In genomic region chr1:20402585-20403422, GRCh38 we compare ENCODE assay signal across 27 cellular contexts.
DNase-seq lines count a peak whose midpoint lies in the region; ATAC-seq and TF ChIP-seq lines count a peak whose summit lies in the region.
"Had no signal": no experiment of that assay in that cellular context is flagged by ENCODE, and none has a peak within 500 bp of the region (broad histone marks: within the 10 kb centered on the region; RNA-seq: fewer than 3 reads in every experiment).

No MANE protein-coding gene starts in this region.

- H3K27me3 ChIP-seq in vagina, result no peaks in the 10 kb centered on the region
- H3K27me3 ChIP-seq: breast epithelium, MG63, right atrium auricular region, uterus had no signal

- TF ChIP-seq CTCF in coronary artery (IDR thresholded peaks at IDR 0.05), result no peak
- no peak for TF ChIP-seq CTCF in vagina (IDR thresholded peaks at IDR 0.05)

- H3K36me3 ChIP-seq in vagina, result no peaks in the 10 kb centered on the region
- H3K36me3 ChIP-seq: breast epithelium, left ventricle myocardium inferior, MG63, right atrium auricular region, thoracic aorta, uterus had no signal

- DNase-seq in NCI-H748 (lab: John Stamatoyannopoulos, UW; ENCODE audit: unreplicated experiment) (peak; percentile 41), NCI-H748 treated with DMSO at 0.1 percent for 48 hours (lab: John Stamatoyannopoulos, UW) (no peak), NCI-H1092 (lab: John Stamatoyannopoulos, UW) (peak; percentile 19), coronary artery (ENCODE audit: low spot score) (peak; percentile 33), mesenteric fat pad (ENCODE audit: low spot score) (peak; percentile 74), vagina (ENCODE audit: extremely low spot score in 2 of 2) (no peak)
- DNase-seq in stimulated activated CD4-positive, alpha-beta T cell treated with anti-CD3 and anti-CD28 coated beads, Interleukin-4, amount 100 ng/mL, for 1 hour, result no peak
- DNase-seq: activated CD8-positive, alpha-beta T cell treated with anti-CD3 and anti-CD28 coated beads for 36 hours; activated effector memory CD4-positive, alpha-beta T cell treated with Interleukin-2 at 50 U/mL for 16 hours; anterior cingulate cortex; CD8-positive, alpha-beta memory T cell; DMS 273 treated with DMSO at 0.1 percent for 48 hours; effector memory CD8-positive, alpha-beta T cell; erythroblast; KBM-7; left ventricle myocardium inferior; MG63; NCI-H2107; Right ventricle myocardium superior; T-helper 2 cell; uterus had no signal

- TF ChIP-seq POLR2A in vagina (IDR thresholded peaks at IDR 0.05), result no peak

- H3K9me3 ChIP-seq in vagina, result no peaks in the 10 kb centered on the region
- H3K9me3 ChIP-seq: breast epithelium, left ventricle myocardium inferior, MG63, right atrium auricular region, thoracic aorta, uterus had no signal

- intact Hi-C loops in vagina (cut with DNase I), result no loop called here

- H3K27ac ChIP-seq in coronary artery (no peak overlapping the region), vagina (no peak overlapping the region)
- H3K27ac ChIP-seq: breast epithelium, left ventricle myocardium inferior, right atrium auricular region, thoracic aorta, uterus had no signal

- no peak for ATAC-seq in HG03045 (IDR thresholded peaks at IDR 0.05; ENCODE audit: unreplicated experiment)
- ATAC-seq: activated CD8-positive, alpha-beta T cell treated with anti-CD3 and anti-CD28 coated beads for 36 hours; effector memory CD8-positive, alpha-beta T cell; Panc1 had no signal

- H3K4me3 ChIP-seq in coronary artery (no peak overlapping the region), vagina (no peak overlapping the region)
- H3K4me3 ChIP-seq: breast epithelium, left ventricle myocardium inferior, MG63, right atrium auricular region, smooth muscle cell, thoracic aorta, uterus had no signal

- no peaks in the 10 kb centered on the region for H3K4me1 ChIP-seq in vagina
- H3K4me1 ChIP-seq: breast epithelium, left ventricle myocardium inferior, right atrium auricular region, uterus had no signal

Comparison
In these comparisons a context has a peak if more than half of its experiments do, and no peak if none do; other contexts are left out.
1. DNase-seq: peak in NCI-H748 (single experiment), NCI-H1092 (single experiment), coronary artery (single experiment) and mesenteric fat pad (single experiment); none in NCI-H748 treated with DMSO at 0.1 percent for 48 hours (single experiment), stimulated activated CD4-positive, alpha-beta T cell treated with anti-CD3 and anti-CD28 coated beads, Interleukin-4, amount 100 ng/mL, for 1 hour (single experiment) and vagina (0 of 2).